Comparison of ENCODE assay signal across 1 cellular context in the genomic region with DNA sequence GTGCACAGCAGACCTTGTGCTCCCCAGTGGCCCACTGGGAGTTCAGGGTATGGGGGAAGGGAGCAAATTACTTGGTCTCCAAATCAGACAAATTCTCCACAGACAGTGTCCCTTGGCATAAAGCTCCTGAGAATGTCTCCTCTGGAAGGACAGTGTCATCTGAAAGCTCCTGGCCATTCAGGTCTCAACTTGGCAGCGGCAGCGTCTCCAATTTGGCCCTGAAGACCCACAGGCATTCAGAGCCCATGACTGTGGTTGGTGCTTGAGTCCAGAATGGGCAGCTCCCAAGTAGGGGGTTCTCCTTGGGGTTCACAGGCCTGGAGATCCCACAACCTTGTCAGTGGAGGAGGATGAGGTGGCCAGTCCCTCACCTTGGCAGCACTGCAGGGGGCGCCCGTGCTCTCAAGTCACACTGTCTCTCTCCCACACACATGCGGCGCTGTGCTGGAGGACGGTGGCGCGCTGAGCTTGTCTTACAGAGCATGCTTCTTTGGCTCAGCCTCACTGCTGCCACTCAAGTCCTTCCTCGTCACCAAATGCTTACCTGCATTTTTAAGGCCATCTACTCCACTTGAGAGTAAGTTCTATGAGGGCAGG.
TF ChIP-seq lines count a peak whose summit lies in the region.

No MANE protein-coding gene starts in this region.

TF ChIP-seq in HepG2, 621 proteins besides CTCF, POLR2A, EP300 and RAD21 (continued from another document and continues in another):
- TF ChIP-seq ARID4A (CRISPR knock-in tag; IDR thresholded peaks at IDR 0.05; ENCODE audit: borderline replicate concordance) (peak; percentile 29; the same call in 1 of the 2 replicates), ZFP90 (CRISPR knock-in tag; IDR thresholded peaks at IDR 0.05; ENCODE audit: borderline replicate concordance) (no peak), MEIS2 (CRISPR knock-in tag; IDR thresholded peaks at IDR 0.05) (no peak), ADNP (CRISPR knock-in tag; IDR thresholded peaks at IDR 0.05) (no peak), CHD2 (IDR thresholded peaks at IDR 0.05; ENCODE audit: low read depth, low read length) (no peak), U2AF2 (IDR thresholded peaks at IDR 0.05; ENCODE audit: low read depth, low read length) (no peak), ZNF646 (CRISPR knock-in tag; IDR thresholded peaks at IDR 0.05) (no peak), RBM22 (optimal IDR thresholded peaks at IDR 0.05; ENCODE audit: low read length) (peak; percentile 80), PLSCR1 (CRISPR knock-in tag; IDR thresholded peaks at IDR 0.05; ENCODE audit: borderline replicate concordance) (no peak), HMGA1 (CRISPR knock-in tag; conservative IDR thresholded peaks at IDR 0.05) (no peak), NRL (CRISPR knock-in tag; IDR thresholded peaks at IDR 0.05; ENCODE audit: borderline replicate concordance) (no peak), BHLHE40 (IDR thresholded peaks at IDR 0.05; ENCODE audit: low read length) (no peak), HES4 (CRISPR knock-in tag; IDR thresholded peaks at IDR 0.05; ENCODE audit: borderline replicate concordance) (no peak), ZNF317 (CRISPR knock-in tag; IDR thresholded peaks at IDR 0.05) (no peak), MTF2 (CRISPR knock-in tag; IDR thresholded peaks at IDR 0.05; ENCODE audit: borderline replicate concordance) (no peak), PRMT3 (CRISPR knock-in tag; IDR thresholded peaks at IDR 0.05; ENCODE audit: borderline replicate concordance, low read depth) (0 out of 2 replicates have a peak, but pooled peaks have one; percentile 55), KDM6A (CRISPR knock-in tag; IDR thresholded peaks at IDR 0.05; ENCODE audit: low read depth) (no peak), FOXP4 (CRISPR knock-in tag; IDR thresholded peaks at IDR 0.05) (no peak), CERS6 (CRISPR knock-in tag; IDR thresholded peaks at IDR 0.05) (no peak), SP140L (CRISPR knock-in tag; IDR thresholded peaks at IDR 0.05; ENCODE audit: borderline replicate concordance) (no peak), ZSCAN21 (CRISPR knock-in tag; IDR thresholded peaks at IDR 0.05; ENCODE audit: borderline replicate concordance) (0 out of 2 replicates have a peak, but pooled peaks have one; percentile 35), NR2F6 (IDR thresholded peaks at IDR 0.05) (no peak), NR2F6 (CRISPR knock-in tag; IDR thresholded peaks at IDR 0.05) (no peak), ZNF746 (CRISPR knock-in tag; IDR thresholded peaks at IDR 0.05) (no peak), MTF1 (CRISPR knock-in tag; IDR thresholded peaks at IDR 0.05) (no peak), NFYC (CRISPR knock-in tag; IDR thresholded peaks at IDR 0.05) (no peak), NCOA5 (CRISPR knock-in tag; IDR thresholded peaks at IDR 0.05) (no peak), THYN1 (CRISPR knock-in tag; IDR thresholded peaks at IDR 0.05; ENCODE audit: borderline replicate concordance, low read depth) (no peak), ZC3H4 (CRISPR knock-in tag; IDR thresholded peaks at IDR 0.05; ENCODE audit: borderline replicate concordance) (no peak)
- TF ChIP-seq, protein P1, sequence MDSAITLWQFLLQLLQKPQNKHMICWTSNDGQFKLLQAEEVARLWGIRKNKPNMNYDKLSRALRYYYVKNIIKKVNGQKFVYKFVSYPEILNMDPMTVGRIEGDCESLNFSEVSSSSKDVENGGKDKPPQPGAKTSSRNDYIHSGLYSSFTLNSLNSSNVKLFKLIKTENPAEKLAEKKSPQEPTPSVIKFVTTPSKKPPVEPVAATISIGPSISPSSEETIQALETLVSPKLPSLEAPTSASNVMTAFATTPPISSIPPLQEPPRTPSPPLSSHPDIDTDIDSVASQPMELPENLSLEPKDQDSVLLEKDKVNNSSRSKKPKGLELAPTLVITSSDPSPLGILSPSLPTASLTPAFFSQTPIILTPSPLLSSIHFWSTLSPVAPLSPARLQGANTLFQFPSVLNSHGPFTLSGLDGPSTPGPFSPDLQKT (CRISPR knock-in tag; IDR thresholded peaks at IDR 0.05; ENCODE audit: borderline replicate concordance) = no peak
- TF ChIP-seq, protein P2, sequence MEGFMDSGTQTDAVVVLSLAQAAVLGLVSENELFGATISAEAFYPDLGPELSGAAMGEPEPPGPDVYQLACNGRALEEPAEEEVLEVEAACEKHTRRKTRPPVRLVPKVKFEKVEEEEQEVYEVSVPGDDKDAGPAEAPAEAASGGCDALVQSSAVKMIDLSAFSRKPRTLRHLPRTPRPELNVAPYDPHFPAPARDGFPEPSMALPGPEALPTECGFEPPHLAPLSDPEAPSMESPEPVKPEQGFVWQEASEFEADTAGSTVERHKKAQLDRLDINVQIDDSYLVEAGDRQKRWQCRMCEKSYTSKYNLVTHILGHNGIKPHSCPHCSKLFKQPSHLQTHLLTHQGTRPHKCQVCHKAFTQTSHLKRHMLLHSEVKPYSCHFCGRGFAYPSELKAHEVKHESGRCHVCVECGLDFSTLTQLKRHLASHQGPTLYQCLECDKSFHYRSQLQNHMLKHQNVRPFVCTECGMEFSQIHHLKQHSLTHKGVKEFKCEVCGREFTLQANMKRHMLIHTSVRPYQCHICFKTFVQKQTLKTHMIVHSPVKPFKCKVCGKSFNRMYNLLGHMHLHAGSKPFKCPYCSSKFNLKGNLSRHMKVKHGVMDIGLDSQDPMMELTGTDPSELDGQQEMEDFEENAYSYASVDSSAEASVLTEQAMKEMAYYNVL (CRISPR knock-in tag; IDR thresholded peaks at IDR 0.05; ENCODE audit: borderline replicate concordance) = no peak
- TF ChIP-seq, protein P3, sequence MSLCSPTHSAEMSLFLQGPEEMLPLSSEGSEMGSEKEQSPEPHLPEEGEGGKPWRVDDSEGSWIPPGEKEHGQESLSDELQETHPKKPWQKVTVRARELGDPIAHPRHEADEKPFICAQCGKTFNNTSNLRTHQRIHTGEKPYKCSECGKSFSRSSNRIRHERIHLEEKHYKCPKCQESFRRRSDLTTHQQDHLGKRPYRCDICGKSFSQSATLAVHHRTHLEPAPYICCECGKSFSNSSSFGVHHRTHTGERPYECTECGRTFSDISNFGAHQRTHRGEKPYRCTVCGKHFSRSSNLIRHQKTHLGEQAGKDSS (CRISPR knock-in tag; IDR thresholded peaks at IDR 0.05; ENCODE audit: borderline replicate concordance, low read depth) = no peak
- TF ChIP-seq, protein P4, sequence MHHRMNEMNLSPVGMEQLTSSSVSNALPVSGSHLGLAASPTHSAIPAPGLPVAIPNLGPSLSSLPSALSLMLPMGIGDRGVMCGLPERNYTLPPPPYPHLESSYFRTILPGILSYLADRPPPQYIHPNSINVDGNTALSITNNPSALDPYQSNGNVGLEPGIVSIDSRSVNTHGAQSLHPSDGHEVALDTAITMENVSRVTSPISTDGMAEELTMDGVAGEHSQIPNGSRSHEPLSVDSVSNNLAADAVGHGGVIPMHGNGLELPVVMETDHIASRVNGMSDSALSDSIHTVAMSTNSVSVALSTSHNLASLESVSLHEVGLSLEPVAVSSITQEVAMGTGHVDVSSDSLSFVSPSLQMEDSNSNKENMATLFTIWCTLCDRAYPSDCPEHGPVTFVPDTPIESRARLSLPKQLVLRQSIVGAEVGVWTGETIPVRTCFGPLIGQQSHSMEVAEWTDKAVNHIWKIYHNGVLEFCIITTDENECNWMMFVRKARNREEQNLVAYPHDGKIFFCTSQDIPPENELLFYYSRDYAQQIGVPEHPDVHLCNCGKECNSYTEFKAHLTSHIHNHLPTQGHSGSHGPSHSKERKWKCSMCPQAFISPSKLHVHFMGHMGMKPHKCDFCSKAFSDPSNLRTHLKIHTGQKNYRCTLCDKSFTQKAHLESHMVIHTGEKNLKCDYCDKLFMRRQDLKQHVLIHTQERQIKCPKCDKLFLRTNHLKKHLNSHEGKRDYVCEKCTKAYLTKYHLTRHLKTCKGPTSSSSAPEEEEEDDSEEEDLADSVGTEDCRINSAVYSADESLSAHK (CRISPR knock-in tag; IDR thresholded peaks at IDR 0.05; ENCODE audit: borderline replicate concordance) = no peak
